ENCODE assay signal across 1 cellular context in genomic region chr13:102495663-102496062, GRCh38.
TF ChIP-seq lines count a peak whose summit lies in the region.

No MANE protein-coding gene starts in this region.

TF ChIP-seq in H1, 55 proteins besides CTCF, POLR2A, EP300 and RAD21:
- TF ChIP-seq RXRA (IDR thresholded peaks at IDR 0.05; ENCODE audit: insufficient read depth, low read depth, low read length) (no peak), SIRT6 (IDR thresholded peaks at IDR 0.05; ENCODE audit: low read length) (no peak), YY1 (IDR thresholded peaks at IDR 0.05; ENCODE audit: low read depth, low read length) (no peak), BACH1 (IDR thresholded peaks at IDR 0.05; ENCODE audit: low read length) (no peak), RFX5 (IDR thresholded peaks at IDR 0.05; ENCODE audit: borderline replicate concordance, low read depth, low read length) (no peak), CBX5 (IDR thresholded peaks at IDR 0.05; ENCODE audit: low read depth, low read length) (no peak), HDAC6 (IDR thresholded peaks at IDR 0.05; ENCODE audit: low read depth, low read length) (no peak)
